8 cellular contexts compared by ENCODE assay signal in genomic region chr22:40204331-40205116, GRCh38. TPM values are rescaled to one million over a fixed set of nuclear protein-coding genes. Genes with fewer than 3 reads are reported as not detected.
DNase-seq lines count a peak whose midpoint lies in the region; ATAC-seq, FAIRE-seq and TF ChIP-seq lines count a peak whose summit lies in the region.

No MANE protein-coding gene starts in this region.

- H3K4me1 ChIP-seq in DOHH2 (ENCODE audit: control insufficient read depth, low read length) (peaks cover 67% of the 10 kb centered on the region), esophagus squamous epithelium (peaks cover 6 to 38% (median 15%) of the 10 kb centered on the region in 3 donors), pancreas (peaks cover 1 to 17% (median 9%) of the 10 kb centered on the region in 3 donors), kidney (ENCODE audit: control insufficient read depth in 1 of 2, insufficient read depth in 1 of 2, low read depth in 1 of 2, low read length in 2 of 2) (peaks cover 15 to 16% of the 10 kb centered on the region in 2 donors)

- no peak overlapping the region for H3K27ac ChIP-seq in DOHH2 (ENCODE audit: low read depth, low read length)
- H3K27ac ChIP-seq in esophagus squamous epithelium = peak overlapping the region; percentile 9 to 58 (median 48)
- no peak overlapping the region for H3K27ac ChIP-seq in pancreas
- H3K27ac ChIP-seq in kidney (ENCODE audit: low read depth in 2 of 2, low read length in 2 of 2) = no peak overlapping the region

- TF ChIP-seq CTCF in DOHH2 (IDR thresholded peaks at IDR 0.05; ENCODE audit: low read depth, low read length, poor library complexity, severe bottlenecking) (no peak), esophagus squamous epithelium (IDR thresholded peaks at IDR 0.05) (no peak), pancreas (IDR thresholded peaks at IDR 0.05) (no peak), kidney (IDR thresholded peaks at IDR 0.05; ENCODE audit: borderline replicate concordance, extremely low read depth, insufficient read depth) (no peak)

- H3K9me3 ChIP-seq in DOHH2 (ENCODE audit: control insufficient read depth, insufficient read depth, low read length) = no peaks in the 10 kb centered on the region
- no peaks in the 10 kb centered on the region for H3K9me3 ChIP-seq in esophagus squamous epithelium
- no peaks in the 10 kb centered on the region for H3K9me3 ChIP-seq in pancreas
- H3K9me3 ChIP-seq in kidney (ENCODE audit: control insufficient read depth in 1 of 2, low read length in 2 of 2) = no peaks in the 10 kb centered on the region

- intact Hi-C loops in esophagus squamous epithelium (cut with DNase I) = no loop called here
- intact Hi-C loops in pancreas (cut with DNase I) = no loop called here
- intact Hi-C loops in kidney (cut with DNase I) = no loop called here

- peaks cover 96% of the 10 kb centered on the region for H3K79me2 ChIP-seq in DOHH2 (ENCODE audit: control insufficient read depth, low read length)

- no peaks in the 10 kb centered on the region for H3K9me2 ChIP-seq in DOHH2 (replicated peaks; ENCODE audit: control insufficient read depth, low read length)

- no peak overlapping the region for H3K9ac ChIP-seq in kidney (ENCODE audit: low read length in 2 of 2)

- peak overlapping the region; percentile 93; the same call in 1 of the 2 replicates for H3K4me2 ChIP-seq in DOHH2 (ENCODE audit: low read length)

- peaks cover 13% of the 10 kb centered on the region for H3K36me3 ChIP-seq in DOHH2 (ENCODE audit: control insufficient read depth, low read length)
- no peaks in the 10 kb centered on the region for H3K36me3 ChIP-seq in esophagus squamous epithelium
- no peaks in the 10 kb centered on the region for H3K36me3 ChIP-seq in pancreas
- H3K36me3 ChIP-seq in kidney (ENCODE audit: control insufficient read depth in 1 of 2, insufficient read depth in 2 of 2, low read length in 2 of 2) = no peaks in the 10 kb centered on the region

- H3K27me3 ChIP-seq in DOHH2 (ENCODE audit: control insufficient read depth, low read length) (no peaks in the 10 kb centered on the region), esophagus squamous epithelium (no peaks in the 10 kb centered on the region), pancreas (no peaks in the 10 kb centered on the region)

- FAIRE-seq in pancreas (lab: Jason Lieb, UNC) = no peak
- no peak for FAIRE-seq in kidney (lab: Jason Lieb, UNC)

- no peak overlapping the region for H3K4me3 ChIP-seq in DOHH2 (ENCODE audit: low read length)
- H3K4me3 ChIP-seq in esophagus squamous epithelium = no peak overlapping the region
- H3K4me3 ChIP-seq in pancreas = no peak overlapping the region
- no peak overlapping the region for H3K4me3 ChIP-seq in kidney (ENCODE audit: low read length in 2 of 2)

- peaks cover 8% of the 10 kb centered on the region for H3F3A ChIP-seq in DOHH2 (ENCODE audit: control insufficient read depth, insufficient read depth)

- WGBS in esophagus squamous epithelium, 2 donors = 49 to 70% methylated on average over 3 to 4 of the region's 4 CpGs
- 44 to 53% methylated on average over 4 of the region's 4 CpGs for WGBS in pancreas, 2 donors

- ATAC-seq in pancreas = peak in 3 of 4 donors; percentile 44 to 68 (median 57)
- no peak for ATAC-seq in GM18517 (IDR thresholded peaks at IDR 0.05; ENCODE audit: unreplicated experiment)
- ATAC-seq in HG03159 (IDR thresholded peaks at IDR 0.05; ENCODE audit: unreplicated experiment) = no peak

- DNase-seq in RPMI7951 (ENCODE audit: low read depth) (peak; percentile 75), esophagus squamous epithelium (lab: John Stamatoyannopoulos, UW) (no peak), pancreas (no peak), NCI-H526 (lab: John Stamatoyannopoulos, UW) (no peak), kidney (no peak)

- TF ChIP-seq POLR2A in esophagus squamous epithelium (IDR thresholded peaks at IDR 0.05) = no peak

- peaks cover 37% of the 10 kb centered on the region; the same call in 1 of the 2 replicates for H4K20me1 ChIP-seq in DOHH2 (ENCODE audit: control insufficient read depth, insufficient read depth, low read depth, low read length)

RNA-seq across cellular contexts. Expression of gene TNRC6B, which starts 26.8 kb away (rescaled TPM):
- 9.5 and 14.4 TPM in 2 replicates for total RNA-seq in RPMI7951 (2014; rRNA removed; shearing (Covaris generic))
- total RNA-seq in esophagus squamous epithelium (10 to 100 TPM; 20.7 to 36.5 (median 26.9) TPM), pancreas (10 to 100 TPM; 18.0 to 31.3 (median 22.5) TPM), kidney (63.2 TPM)
- polyA plus RNA-seq in pancreas (10 to 100 TPM in 1 of 2 donors, 1 to 10 TPM in 1; 2.2 to 15.5 TPM), kidney (ENCODE audit: insufficient read depth, low read depth, low replicate concordance) (2.7 TPM)

Comparison
In these comparisons a context has a peak if more than half of its experiments do, and no peak if none do; other contexts are left out.
1. H3K27ac ChIP-seq: peak in esophagus squamous epithelium (4 of 4); none in DOHH2 (single experiment), pancreas (0 of 4) and kidney (0 of 2).
2. ATAC-seq: peak in pancreas (3 of 4); none in GM18517 (single experiment) and HG03159 (single experiment).